ENCODE assay signal across 24 cellular contexts in genomic region chr17:32570081-32570396, GRCh38.
A peak's percentile ranks its signal among the peaks of the same experiment; 100 is the strongest.
DNase-seq lines count a peak whose midpoint lies in the region; ATAC-seq and TF ChIP-seq lines count a peak whose summit lies in the region.
"Had no signal": no experiment of that assay in that cellular context is flagged by ENCODE, and none has a peak within 500 bp of the region (broad histone marks: within the 10 kb centered on the region; RNA-seq: fewer than 3 reads in every experiment).

No MANE protein-coding gene starts in this region.

- H3K4me3 Mint-ChIP-seq in activated CD8-positive, alpha-beta T cell treated with anti-CD3 and anti-CD28 coated beads for 36 hours, result no peak overlapping the region
- H3K4me3 Mint-ChIP-seq in naive thymus-derived CD8-positive, alpha-beta T cell, result no peak overlapping the region
- H3K4me3 Mint-ChIP-seq: activated T-cell treated with anti-CD3 and anti-CD28 coated beads, Interleukin-2, amount 50 U/mL, for 24 hours; effector memory CD8-positive, alpha-beta T cell; nephron progenitor cell; stimulated activated memory B cell treated with anti-CD40 and anti-IgM and Interleukin-4, amounts not matched to agents 10 μg/mL and 1 μg/mL and 100 μg/mL, for 72 hours had no signal

- H3K9me3 ChIP-seq in BLaER1 treated with 17β-estradiol and CSF1 and Interleukin-3, amounts not matched to agents 10 nM and 100 nM (replicated peaks in 1 of 11), result no peaks in the 10 kb centered on the region
- H3K9me3 ChIP-seq: colonic mucosa, mucosa of descending colon, spleen had no signal

- H3K36me3 Mint-ChIP-seq in activated CD8-positive, alpha-beta T cell treated with anti-CD3 and anti-CD28 coated beads for 36 hours (ENCODE audit: low read depth), result no peaks in the 10 kb centered on the region
- no peaks in the 10 kb centered on the region for H3K36me3 Mint-ChIP-seq in naive thymus-derived CD8-positive, alpha-beta T cell

- CTCF ChIA-PET in activated CD8-positive, alpha-beta T cell treated with anti-CD3 and anti-CD28 coated beads for 36 hours (lab: Charles Lee), result no interaction called here

- POLR2A ChIA-PET in activated CD8-positive, alpha-beta T cell treated with anti-CD3 and anti-CD28 coated beads for 36 hours (lab: Charles Lee), result interaction anchor here (0.7 kb wide), 1 partner anchor 36 kb away, joined by 3 read pairs; no protein-coding TSS in a partner anchor
- POLR2A ChIA-PET in naive thymus-derived CD8-positive, alpha-beta T cell (lab: Charles Lee), result no interaction called here

- H3K4me1 ChIP-seq in BLaER1 treated with 17β-estradiol and CSF1 and Interleukin-3, amounts not matched to agents 10 nM and 100 nM, result peaks cover 10 to 27% (median 19%) of the 10 kb centered on the region in 10 experiments; a peak in 19 of 20 replicates
- H3K4me1 ChIP-seq in foreskin keratinocyte, result peaks cover 42% of the 10 kb centered on the region
- H3K4me1 ChIP-seq: colonic mucosa had no signal

- H3K9me3 Mint-ChIP-seq in activated CD8-positive, alpha-beta T cell treated with anti-CD3 and anti-CD28 coated beads for 36 hours, result no peaks in the 10 kb centered on the region
- no peaks in the 10 kb centered on the region for H3K9me3 Mint-ChIP-seq in naive thymus-derived CD8-positive, alpha-beta T cell
- H3K9me3 Mint-ChIP-seq: activated T-cell treated with anti-CD3 and anti-CD28 coated beads, Interleukin-2, amount 50 U/mL, for 24 hours; effector memory CD8-positive, alpha-beta T cell; nephron progenitor cell; stimulated activated memory B cell treated with anti-CD40 and anti-IgM and Interleukin-4, amounts not matched to agents 10 μg/mL and 1 μg/mL and 100 μg/mL, for 72 hours had no signal

- H3K27me3 ChIP-seq in BLaER1 treated with 17β-estradiol and CSF1 and Interleukin-3, amounts not matched to agents 10 nM and 100 nM, result no peaks in the 10 kb centered on the region
- H3K27me3 ChIP-seq in foreskin keratinocyte, result no peaks in the 10 kb centered on the region
- H3K27me3 ChIP-seq: colonic mucosa, spleen had no signal

- H3K4me2 ChIP-seq in BLaER1 treated with 17β-estradiol and CSF1 and Interleukin-3, amounts not matched to agents 10 nM and 100 nM, result peak overlapping the region in 9 of 11 experiments; percentile 26 to 75 (median 57); a peak in 16 of 22 replicates

- no peaks in the 10 kb centered on the region for H3K27me3 Mint-ChIP-seq in activated CD8-positive, alpha-beta T cell treated with anti-CD3 and anti-CD28 coated beads for 36 hours
- no peaks in the 10 kb centered on the region for H3K27me3 Mint-ChIP-seq in naive thymus-derived CD8-positive, alpha-beta T cell
- H3K27me3 Mint-ChIP-seq: activated T-cell treated with anti-CD3 and anti-CD28 coated beads, Interleukin-2, amount 50 U/mL, for 24 hours; effector memory CD8-positive, alpha-beta T cell; stimulated activated memory B cell treated with anti-CD40 and anti-IgM and Interleukin-4, amounts not matched to agents 10 μg/mL and 1 μg/mL and 100 μg/mL, for 72 hours had no signal

- ATAC-seq in GM21619 (IDR thresholded peaks at IDR 0.05; ENCODE audit: unreplicated experiment) (peak; percentile 11), foreskin keratinocyte (no peak), HG03280 (IDR thresholded peaks at IDR 0.05; ENCODE audit: unreplicated experiment) (no peak)
- ATAC-seq in activated CD8-positive, alpha-beta T cell treated with anti-CD3 and anti-CD28 coated beads for 36 hours, result peak; percentile 30
- no peak for ATAC-seq in naive thymus-derived CD8-positive, alpha-beta T cell
- ATAC-seq: effector memory CD8-positive, alpha-beta T cell; HCT116; stimulated activated memory B cell treated with anti-CD40 and anti-IgM and Interleukin-4, amounts not matched to agents 10 μg/mL and 1 μg/mL and 100 μg/mL, for 72 hours had no signal

- no peak for TF ChIP-seq CTCF in activated CD8-positive, alpha-beta T cell treated with anti-CD3 and anti-CD28 coated beads for 36 hours (IDR thresholded peaks at IDR 0.05)
- no peak for TF ChIP-seq CTCF in foreskin keratinocyte (conservative IDR thresholded peaks at IDR 0.05)

- H3K9ac ChIP-seq in BLaER1 treated with 17β-estradiol and CSF1 and Interleukin-3, amounts not matched to agents 10 nM and 100 nM, result 0 out of 22 replicates have a peak overlapping the region, but pooled peaks of 1 of the 11 experiments have one; percentile 27

- intact Hi-C loops in activated CD8-positive, alpha-beta T cell treated with anti-CD3 and anti-CD28 coated beads for 36 hours (cut with micrococcal nuclease), result no loop called here

- no peaks in the 10 kb centered on the region for H3K36me3 ChIP-seq in BLaER1 treated with 17β-estradiol and CSF1 and Interleukin-3, amounts not matched to agents 10 nM and 100 nM
- H3K36me3 ChIP-seq: colonic mucosa, spleen had no signal

- H3K27ac ChIP-seq in BLaER1 treated with 17β-estradiol and CSF1 and Interleukin-3, amounts not matched to agents 10 nM and 100 nM, result no peak overlapping the region
- peak overlapping the region; percentile 98 for H3K27ac ChIP-seq in foreskin keratinocyte
- H3K27ac ChIP-seq: colonic mucosa had no signal

- no peak overlapping the region for H3K4me3 ChIP-seq in BLaER1 treated with 17β-estradiol and CSF1 and Interleukin-3, amounts not matched to agents 10 nM and 100 nM
- H3K4me3 ChIP-seq: colonic mucosa, lung, mucosa of descending colon, spleen had no signal

- H3K27ac Mint-ChIP-seq in activated CD8-positive, alpha-beta T cell treated with anti-CD3 and anti-CD28 coated beads for 36 hours, result no peak overlapping the region
- peak overlapping the region in 1 of 10 donors; percentile 13 for H3K27ac Mint-ChIP-seq in naive thymus-derived CD8-positive, alpha-beta T cell
- H3K27ac Mint-ChIP-seq: activated T-cell treated with anti-CD3 and anti-CD28 coated beads, Interleukin-2, amount 50 U/mL, for 24 hours; nephron progenitor cell; stimulated activated memory B cell treated with anti-CD40 and anti-IgM and Interleukin-4, amounts not matched to agents 10 μg/mL and 1 μg/mL and 100 μg/mL, for 72 hours had no signal

- no peaks in the 10 kb centered on the region for H4K20me1 ChIP-seq in BLaER1 treated with 17β-estradiol and CSF1 and Interleukin-3, amounts not matched to agents 10 nM and 100 nM

- H3K4me1 Mint-ChIP-seq in activated CD8-positive, alpha-beta T cell treated with anti-CD3 and anti-CD28 coated beads for 36 hours (ENCODE audit: low read depth), result peaks cover 19% of the 10 kb centered on the region
- H3K4me1 Mint-ChIP-seq in naive thymus-derived CD8-positive, alpha-beta T cell, result peaks cover 3 to 16% (median 12%) of the 10 kb centered on the region in 4 donors

- no peak for DNase-seq in activated CD8-positive, alpha-beta T cell treated with anti-CD3 and anti-CD28 coated beads for 36 hours
- DNase-seq in foreskin keratinocyte, result peak in 1 of 2 donors; percentile 61
- no peak for DNase-seq in superior temporal gyrus (ENCODE audit: extremely low spot score)
- DNase-seq in naive thymus-derived CD8-positive, alpha-beta T cell, result no peak
- DNase-seq in stimulated activated CD8-positive, alpha-beta memory T cell treated with anti-CD3 and anti-CD28 coated beads, Interleukin-4, amount 100 ng/mL, for 48 hours, result no peak
- DNase-seq: activated T-cell treated with anti-CD3 and anti-CD28 coated beads, Interleukin-2, amount 50 U/mL, for 24 hours; amniotic stem cell; C1 segment of cervical spinal cord; colonic mucosa; effector memory CD8-positive, alpha-beta T cell; KG1; mucosa of descending colon; NCI-H1417 treated with DMSO at 0.1 percent for 48 hours; NCI-H2081; NCI-H226; nephron progenitor cell; RPMI8226; spleen had no signal

Comparison
In these comparisons a context has a peak if more than half of its experiments do, and no peak if none do; other contexts are left out.
1. ATAC-seq: peak in GM21619 (single experiment) and activated CD8-positive, alpha-beta T cell treated with anti-CD3 and anti-CD28 coated beads for 36 hours (single experiment); none in foreskin keratinocyte (single experiment), HG03280 (single experiment) and naive thymus-derived CD8-positive, alpha-beta T cell (0 of 2).